ENCODE assay signal across 1 cellular context in genomic region chr4:70902577-70903281, GRCh38.
TF ChIP-seq lines count a peak whose summit lies in the region.

No MANE protein-coding gene starts in this region.

TF ChIP-seq in WTC11, 78 proteins besides CTCF, POLR2A, EP300 and RAD21 (continued from another document):
- TF ChIP-seq ZSCAN18 (CRISPR knock-in tag; IDR thresholded peaks at IDR 0.05) (no peak), TEAD1 (CRISPR knock-in tag; IDR thresholded peaks at IDR 0.05) (no peak), ZNF423 (CRISPR knock-in tag; IDR thresholded peaks at IDR 0.05) (no peak), NFYB (CRISPR knock-in tag; conservative IDR thresholded peaks at IDR 0.05; ENCODE audit: low read depth) (no peak)
